ENCODE assay signal across 21 cellular contexts in the genomic region with DNA sequence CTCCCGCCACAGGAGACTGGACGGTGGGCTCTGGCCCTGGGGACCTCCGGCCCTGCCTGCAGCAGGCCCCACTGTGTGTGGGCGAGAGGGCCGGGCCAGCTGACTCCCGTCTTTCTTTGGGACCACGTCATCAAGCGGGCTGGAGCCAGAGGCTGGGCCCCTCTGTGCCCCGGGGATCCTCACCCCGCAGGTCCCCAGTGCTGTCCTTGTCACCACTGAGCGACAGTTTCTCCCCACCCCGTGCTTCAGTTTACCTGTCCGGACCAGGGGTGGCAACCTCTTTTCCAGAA.
A peak's percentile ranks its signal among the peaks of the same experiment; 100 is the strongest.
DNase-seq lines count a peak whose midpoint lies in the region; ATAC-seq and TF ChIP-seq lines count a peak whose summit lies in the region.
"Had no signal": no experiment of that assay in that cellular context is flagged by ENCODE, and none has a peak within 500 bp of the region (broad histone marks: within the 10 kb centered on the region; RNA-seq: fewer than 3 reads in every experiment).

No MANE protein-coding gene starts in this region.

- no peaks in the 10 kb centered on the region for H3K36me3 ChIP-seq in upper lobe of right lung
- H3K36me3 ChIP-seq: BE2C, SJSA1 had no signal

- no peak overlapping the region for H3K4me3 Mint-ChIP-seq in mesothelial cell of epicardium
- H3K4me3 Mint-ChIP-seq: CD4-positive, alpha-beta T cell had no signal

- no peak overlapping the region for H3K27ac ChIP-seq in upper lobe of right lung
- H3K27ac ChIP-seq: 22Rv1, PC-9, RWPE1, SJSA1 had no signal

- intact Hi-C loops in upper lobe of right lung (cut with DNase I) = no loop called here

- DNase-seq in activated CD8-positive, alpha-beta memory T cell treated with anti-CD3 and anti-CD28 coated beads, Interleukin-2, amount 50 U/mL, for 48 hours = peak; percentile 22
- DNase-seq in activated CD8-positive, alpha-beta memory T cell treated with anti-CD3 and anti-CD28 coated beads, Interleukin-2, amount 50 U/mL, for 4 hours = no peak
- DNase-seq in fibroblast of mammary gland (ENCODE audit: low read depth) (peak; percentile 10), mesothelial cell of epicardium (ENCODE audit: low spot score in 2 of 2, unreplicated experiment in 2 of 2) (peak in 1 of 2 experiments; percentile 38), upper lobe of right lung (peak; percentile 47), foreskin melanocyte (no peak), NCI-H2081 treated with DMSO at 0.1 percent for 48 hours (lab: John Stamatoyannopoulos, UW) (no peak)
- DNase-seq: BE2C; CD4-positive, alpha-beta T cell; DMS153; GF-D8; GOT3; KBM-7; NCI-H1694 treated with DMSO at 0.1 percent for 48 hours; NCI-H345; NCI-H526; PC-9 had no signal

- no peaks in the 10 kb centered on the region for H3K4me1 ChIP-seq in upper lobe of right lung
- H3K4me1 ChIP-seq: BE2C, SJSA1 had no signal

- no peaks in the 10 kb centered on the region for H3K27me3 ChIP-seq in upper lobe of right lung
- H3K27me3 ChIP-seq: BE2C, SJSA1 had no signal

- no peak overlapping the region for H3K4me3 ChIP-seq in fibroblast of mammary gland (ENCODE audit: control insufficient read depth, low read depth, low read length)
- H3K4me3 ChIP-seq in upper lobe of right lung = no peak overlapping the region
- H3K4me3 ChIP-seq: PC-9, SJSA1 had no signal

- ATAC-seq in upper lobe of right lung (no peak), GM18867 (IDR thresholded peaks at IDR 0.05; ENCODE audit: unreplicated experiment) (no peak)

- H3K27me3 Mint-ChIP-seq in mesothelial cell of epicardium (ENCODE audit: low read depth) = no peaks in the 10 kb centered on the region
- H3K27me3 Mint-ChIP-seq: CD4-positive, alpha-beta T cell had no signal

- H3K9me3 Mint-ChIP-seq in mesothelial cell of epicardium = no peaks in the 10 kb centered on the region
- H3K9me3 Mint-ChIP-seq: CD4-positive, alpha-beta T cell had no signal

- H3K4me1 Mint-ChIP-seq in mesothelial cell of epicardium = peaks cover 3% of the 10 kb centered on the region

- H3K27ac Mint-ChIP-seq in mesothelial cell of epicardium = peak overlapping the region; percentile 50
- H3K27ac Mint-ChIP-seq: CD4-positive, alpha-beta T cell had no signal

- no peaks in the 10 kb centered on the region for H3K9me3 ChIP-seq in upper lobe of right lung
- H3K9me3 ChIP-seq: BE2C, SJSA1 had no signal

- TF ChIP-seq CTCF in fibroblast of mammary gland (conservative IDR thresholded peaks at IDR 0.05; ENCODE audit: control insufficient read depth, insufficient read depth, low read depth, low read length) = no peak
- TF ChIP-seq CTCF in mesothelial cell of epicardium (IDR thresholded peaks at IDR 0.05; ENCODE audit: unreplicated experiment) = no peak
- no peak for TF ChIP-seq CTCF in upper lobe of right lung (IDR thresholded peaks at IDR 0.05)

- H3K36me3 Mint-ChIP-seq in mesothelial cell of epicardium = no peaks in the 10 kb centered on the region

Comparison
In these comparisons a context has a peak if more than half of its experiments do, and no peak if none do; other contexts are left out.
1. DNase-seq: peak in activated CD8-positive, alpha-beta memory T cell treated with anti-CD3 and anti-CD28 coated beads, Interleukin-2, amount 50 U/mL, for 48 hours (single experiment), fibroblast of mammary gland (single experiment) and upper lobe of right lung (single experiment); none in activated CD8-positive, alpha-beta memory T cell treated with anti-CD3 and anti-CD28 coated beads, Interleukin-2, amount 50 U/mL, for 4 hours (single experiment), foreskin melanocyte (single experiment) and NCI-H2081 treated with DMSO at 0.1 percent for 48 hours (single experiment).